ENCODE assay signal across 14 cellular contexts in genomic region chr6:41689171-41690008, GRCh38. TPM values are rescaled to one million over a fixed set of nuclear protein-coding genes. Genes with fewer than 3 reads are reported as not detected.
DNase-seq lines count a peak whose midpoint lies in the region; ATAC-seq and TF ChIP-seq lines count a peak whose summit lies in the region.
"Had no signal": no experiment of that assay in that cellular context is flagged by ENCODE, and none has a peak within 500 bp of the region (broad histone marks: within the 10 kb centered on the region; RNA-seq: fewer than 3 reads in every experiment).

No MANE protein-coding gene starts in this region.

- no peak overlapping the region for H3K4me3 Mint-ChIP-seq in naive B cell
- H3K4me3 Mint-ChIP-seq: activated CD4-positive, alpha-beta memory T cell treated with anti-CD3 and anti-CD28 coated beads for 36 hours had no signal

- no peaks in the 10 kb centered on the region for H3K27me3 ChIP-seq in dorsolateral prefrontal cortex
- H3K27me3 ChIP-seq: BLaER1 treated with 17β-estradiol and CSF1 and Interleukin-3, amounts not matched to agents 10 nM and 100 nM; gastroesophageal sphincter had no signal

- ATAC-seq in naive B cell (ENCODE audit: low read depth in 2 of 2) = no peak
- ATAC-seq: gastroesophageal sphincter had no signal

- intact Hi-C loops in dorsolateral prefrontal cortex (cut with DNase I) = loop anchor here (5.0 to 10.0 kb wide), 2 partner anchors 43 to 355 kb away; no protein-coding TSS in a partner anchor

- no peaks in the 10 kb centered on the region for H3K27me3 Mint-ChIP-seq in naive B cell
- H3K27me3 Mint-ChIP-seq: activated CD4-positive, alpha-beta memory T cell treated with anti-CD3 and anti-CD28 coated beads for 36 hours had no signal

- H3K9me3 Mint-ChIP-seq in naive B cell = no peaks in the 10 kb centered on the region
- H3K9me3 Mint-ChIP-seq: activated CD4-positive, alpha-beta memory T cell treated with anti-CD3 and anti-CD28 coated beads for 36 hours had no signal

- peaks cover 0 to 10% of the 10 kb centered on the region in 2 donors for H3K36me3 Mint-ChIP-seq in naive B cell

- peaks cover 30 to 46% (median 42%) of the 10 kb centered on the region in 3 donors for H3K4me1 Mint-ChIP-seq in naive B cell

- no peak overlapping the region for H3K4me3 ChIP-seq in dorsolateral prefrontal cortex
- H3K4me3 ChIP-seq: BLaER1 treated with 17β-estradiol and CSF1 and Interleukin-3, amounts not matched to agents 10 nM and 100 nM; gastroesophageal sphincter had no signal

- TF ChIP-seq CTCF in dorsolateral prefrontal cortex (IDR thresholded peaks at IDR 0.05 in 54 of 56, conservative IDR thresholded peaks at IDR 0.05 in 2 of 56; ENCODE audit: low read depth in 1 of 56, partially characterized antibody in 56 of 56) = no peak

- DNase-seq in AG08396 (ENCODE audit: low spot score) (peak; percentile 59), M059J (ENCODE audit: low read depth) (peak; percentile 57), dorsolateral prefrontal cortex (peak in 6 of 10 donors; percentile 25 to 60 (median 29)), naive B cell (no peak), NCI-H2196 (lab: John Stamatoyannopoulos, UW; ENCODE audit: unreplicated experiment) (no peak), glomerular visceral epithelial cell (ENCODE audit: extremely low spot score) (no peak), cerebellum (ENCODE audit: low spot score) (no peak)
- DNase-seq in stimulated activated CD4-positive, alpha-beta T cell treated with anti-CD3 and anti-CD28 coated beads, Interleukin-1b, Interleukin-23, amount 100 ng/mL, for 48 hours = no peak
- DNase-seq: activated CD4-positive, alpha-beta memory T cell treated with anti-CD3 and anti-CD28 coated beads for 36 hours; activated naive CD4-positive, alpha-beta T cell had no signal

- peak overlapping the region in 58 of 59 donors; percentile 69 to 100 (median 99) for H3K27ac ChIP-seq in dorsolateral prefrontal cortex
- H3K27ac ChIP-seq: BLaER1 treated with 17β-estradiol and CSF1 and Interleukin-3, amounts not matched to agents 10 nM and 100 nM; gastroesophageal sphincter had no signal

- peak overlapping the region in 5 of 6 donors; percentile 74 to 89 (median 85) for H3K27ac Mint-ChIP-seq in naive B cell
- H3K27ac Mint-ChIP-seq: activated CD4-positive, alpha-beta memory T cell treated with anti-CD3 and anti-CD28 coated beads for 36 hours had no signal

RNA-seq across cellular contexts. Expression of gene TFEB, which starts 46.0 kb away (rescaled TPM):
- total RNA-seq in M059J (2014; rRNA removed; shearing (Covaris generic)) = 6.1 and 7.2 TPM in 2 replicates
- 100 to 1,000 TPM in 2 of 120 experiments, 10 to 100 TPM in 118; 13.9 to 125 (median 40.5) TPM for total RNA-seq in dorsolateral prefrontal cortex
- polyA plus RNA-seq in naive B cell (ENCODE audit: low read depth in 6 of 6) = 100 to 1,000 TPM in 1 of 6 donors, 10 to 100 TPM in 5; 52.3 to 145 (median 72.6) TPM
- 1.9 TPM for total RNA-seq in cerebellum

RNA-seq across cellular contexts. Expression of gene MDFI, which starts 51.1 kb away (rescaled TPM):
- 0.79 and 1.4 TPM in 2 replicates for total RNA-seq in M059J (2014; rRNA removed; shearing (Covaris generic))
- total RNA-seq in dorsolateral prefrontal cortex (10 to 100 TPM in 1 of 120 experiments, 1 to 10 TPM in 100, under 1 TPM in 18, not detected in 1; 0.46 to 11.7 (median 2.2) TPM), cerebellum (51.2 TPM)
- polyA plus RNA-seq in naive B cell (ENCODE audit: low read depth in 6 of 6) = not detected
- total RNA-seq: activated CD4-positive, alpha-beta memory T cell treated with anti-CD3 and anti-CD28 coated beads for 36 hours; G401; OCI-LY7 had no signal

RNA-seq across cellular contexts. Expression of gene PGC, which starts 57.8 kb away (rescaled TPM):
- total RNA-seq in M059J (2014; rRNA removed; shearing (Covaris generic)) = not detected in 2 replicates
- 1 to 10 TPM in 11 of 120 experiments, under 1 TPM in 26, not detected in 83; 0.38 to 2.2 (median 0.64) TPM for total RNA-seq in dorsolateral prefrontal cortex
- not detected for polyA plus RNA-seq in naive B cell (ENCODE audit: low read depth in 6 of 6)
- total RNA-seq in cerebellum = 0.36 TPM
- total RNA-seq: activated CD4-positive, alpha-beta memory T cell treated with anti-CD3 and anti-CD28 coated beads for 36 hours; G401; OCI-LY7 had no signal

Comparison
In these comparisons a context has a peak if more than half of its experiments do, and no peak if none do; other contexts are left out.
1. DNase-seq: peak in AG08396 (single experiment), M059J (single experiment) and dorsolateral prefrontal cortex (6 of 10); none in naive B cell (single experiment), stimulated activated CD4-positive, alpha-beta T cell treated with anti-CD3 and anti-CD28 coated beads, Interleukin-1b, Interleukin-23, amount 100 ng/mL, for 48 hours (single experiment), NCI-H2196 (single experiment), glomerular visceral epithelial cell (single experiment) and cerebellum (single experiment).